In genomic region chr18:6015364-6015763, GRCh38 we compare ENCODE assay signal across 23 cellular contexts.
DNase-seq lines count a peak whose midpoint lies in the region; ATAC-seq and TF ChIP-seq lines count a peak whose summit lies in the region.
"Had no signal": no experiment of that assay in that cellular context is flagged by ENCODE, and none has a peak within 500 bp of the region (broad histone marks: within the 10 kb centered on the region; RNA-seq: fewer than 3 reads in every experiment).

No MANE protein-coding gene starts in this region.

- no peak overlapping the region for H3K4me2 ChIP-seq in IMR-90 (ENCODE audit: low read depth, low read length)
- H3K4me2 ChIP-seq: A549; BLaER1 treated with 17β-estradiol and CSF1 and Interleukin-3, amounts not matched to agents 10 nM and 100 nM; GM23338 had no signal

- no peak overlapping the region for H2AK9ac ChIP-seq in IMR-90 (replicated peaks; ENCODE audit: low read depth, low read length, poor library complexity)

- H2AK5ac ChIP-seq in IMR-90 (ENCODE audit: low read depth, low read length) = peak overlapping the region; percentile 26

- no peaks in the 10 kb centered on the region for H3K9me3 Mint-ChIP-seq in chondrocyte (ENCODE audit: low read depth)
- H3K9me3 Mint-ChIP-seq in activated T-cell treated with anti-CD3 and anti-CD28 coated beads, Interleukin-2, amount 50 U/mL, for 72 hours = no peaks in the 10 kb centered on the region
- H3K9me3 Mint-ChIP-seq: CD14-positive monocyte; CD4-positive, alpha-beta T cell; GM23338; H9 had no signal

- H3K4ac ChIP-seq in IMR-90 (ENCODE audit: low read depth, low read length) = peak overlapping the region; percentile 57; the same call in 1 of the 2 replicates

- 80% methylated on average over 1 of the region's 5 CpGs; no CpG with 5 or more reads in 1 of the 2 experiments for WGBS in IMR-90 (ENCODE audit: extremely low coverage in 2 of 2, insufficient read length in 1 of 2), 2 experiments

- H4K20me1 ChIP-seq in IMR-90 (ENCODE audit: insufficient read depth, low read length) = no peaks in the 10 kb centered on the region
- H4K20me1 ChIP-seq: BLaER1 treated with 17β-estradiol and CSF1 and Interleukin-3, amounts not matched to agents 10 nM and 100 nM had no signal

- H3K27me3 Mint-ChIP-seq in chondrocyte (ENCODE audit: low read depth) = no peaks in the 10 kb centered on the region
- no peaks in the 10 kb centered on the region for H3K27me3 Mint-ChIP-seq in activated T-cell treated with anti-CD3 and anti-CD28 coated beads, Interleukin-2, amount 50 U/mL, for 72 hours (ENCODE audit: low read depth)
- H3K27me3 Mint-ChIP-seq: CD4-positive, alpha-beta T cell; CD8-positive, alpha-beta memory T cell had no signal

- H3K18ac ChIP-seq in IMR-90 (ENCODE audit: low read depth, low read length) = peak overlapping the region; percentile 34; the same call in 1 of the 2 replicates

- no peaks in the 10 kb centered on the region for H3K27me3 ChIP-seq in IMR-90 (ENCODE audit: control insufficient read depth, insufficient read depth, low read length)
- H3K27me3 ChIP-seq: BE2C had no signal

- dilution Hi-C loops in IMR-90 (cut with HindIII; ENCODE audit: low sequenced_read_pairs, unreplicated experiment) = no loop called here

- POLR2A ChIA-PET in IMR-90 (lab: Charles Lee; ENCODE audit: unreplicated experiment) = no interaction called here

- no peak overlapping the region for H3K14ac ChIP-seq in IMR-90 (replicated peaks; ENCODE audit: low read depth, low read length)

- peak; percentile 65 for DNase-seq in EH (ENCODE audit: low read depth)
- peak; percentile 69 for DNase-seq in IMR-90
- DNase-seq in chondrocyte (ENCODE audit: low spot score) = no peak
- DNase-seq in foreskin melanocyte = peak; percentile 29
- DNase-seq in activated T-cell treated with anti-CD3 and anti-CD28 coated beads, Interleukin-2, amount 50 U/mL, for 72 hours = no peak
- DNase-seq: 8988T; ACHN; AML-193; BE2C; CD4-positive, alpha-beta T cell; CD8-positive, alpha-beta memory T cell; DMS 273 treated with DMSO at 0.1 percent for 48 hours; DMS79; GF-D8; H9; HFFc6 had no signal

- H3K9me3 ChIP-seq in IMR-90 (ENCODE audit: control insufficient read depth, insufficient read depth, low read length) = no peaks in the 10 kb centered on the region
- H3K9me3 ChIP-seq: A549; BE2C; BLaER1 treated with 17β-estradiol and CSF1 and Interleukin-3, amounts not matched to agents 10 nM and 100 nM had no signal

- TF ChIP-seq RAD21 in IMR-90 (IDR thresholded peaks at IDR 0.05; ENCODE audit: low read length) = no peak

- H2BK15ac ChIP-seq in IMR-90 (ENCODE audit: low read depth, low read length) = peak overlapping the region; percentile 1; the same call in 1 of the 3 replicates

- no peak for TF ChIP-seq POLR2A in IMR-90 (IDR thresholded peaks at IDR 0.05; ENCODE audit: low read depth, low read length)

- H3K36me3 ChIP-seq in IMR-90 (ENCODE audit: control insufficient read depth, insufficient read depth, low read length) = no peaks in the 10 kb centered on the region
- H3K36me3 ChIP-seq: BE2C; BLaER1 treated with 17β-estradiol and CSF1 and Interleukin-3, amounts not matched to agents 10 nM and 100 nM had no signal

- H2BK120ac ChIP-seq in IMR-90 (ENCODE audit: low read depth, low read length) = no peak overlapping the region

- ATAC-seq in IMR-90 (ENCODE audit: low read depth) (peak; percentile 78), HG03135 (IDR thresholded peaks at IDR 0.05; ENCODE audit: unreplicated experiment) (no peak), GM18858 (IDR thresholded peaks at IDR 0.05; ENCODE audit: unreplicated experiment) (no peak)
- ATAC-seq in activated T-cell treated with anti-CD3 and anti-CD28 coated beads, Interleukin-2, amount 50 U/mL, for 72 hours (replicated peaks in 1 of 2) = no peak
- ATAC-seq: A549, GM23338, HCT116 had no signal

- no peak overlapping the region for H3K27ac ChIP-seq in IMR-90 (ENCODE audit: insufficient read depth, low read length)
- H3K27ac ChIP-seq: A549; BLaER1 treated with 17β-estradiol and CSF1 and Interleukin-3, amounts not matched to agents 10 nM and 100 nM had no signal

- no peaks in the 10 kb centered on the region for H3K79me1 ChIP-seq in IMR-90 (ENCODE audit: low read depth in 1 of 2, low read length in 2 of 2)

- H3K4me3 Mint-ChIP-seq in chondrocyte (ENCODE audit: unreplicated experiment) = no peak overlapping the region
- H3K4me3 Mint-ChIP-seq in activated T-cell treated with anti-CD3 and anti-CD28 coated beads, Interleukin-2, amount 50 U/mL, for 72 hours = no peak overlapping the region
- H3K4me3 Mint-ChIP-seq: CD14-positive monocyte; CD4-positive, alpha-beta T cell; CD8-positive, alpha-beta memory T cell; GM23338; H9; HFFc6 had no signal

- no peak overlapping the region for H3K4me3 ChIP-seq in IMR-90 (ENCODE audit: insufficient read depth, low read depth, low read length)
- H3K4me3 ChIP-seq: A549; BLaER1 treated with 17β-estradiol and CSF1 and Interleukin-3, amounts not matched to agents 10 nM and 100 nM; GM23338 had no signal

- BruUV-seq in IMR-90 (replicated peaks; lab: Mats Ljungman, UMichigan) = no TSS peak

- CTCF ChIA-PET in IMR-90 (lab: Yijun Ruan, JAX) = no interaction called here

- peak overlapping the region; percentile 13 for H3K27ac Mint-ChIP-seq in chondrocyte (ENCODE audit: unreplicated experiment)
- no peak overlapping the region for H3K27ac Mint-ChIP-seq in activated T-cell treated with anti-CD3 and anti-CD28 coated beads, Interleukin-2, amount 50 U/mL, for 72 hours
- H3K27ac Mint-ChIP-seq: CD4-positive, alpha-beta T cell; CD8-positive, alpha-beta memory T cell; GM23338; H9; HFFc6 had no signal

- H2BK5ac ChIP-seq in IMR-90 (ENCODE audit: low read depth, low read length, poor library complexity, severe bottlenecking) = no peak overlapping the region

- no peak overlapping the region for H3K23ac ChIP-seq in IMR-90 (ENCODE audit: low read depth, low read length)

- H3K36me3 Mint-ChIP-seq in chondrocyte (ENCODE audit: low read depth) = no peaks in the 10 kb centered on the region
- no peaks in the 10 kb centered on the region for H3K36me3 Mint-ChIP-seq in activated T-cell treated with anti-CD3 and anti-CD28 coated beads, Interleukin-2, amount 50 U/mL, for 72 hours (ENCODE audit: insufficient read depth in 2 of 2)
- H3K36me3 Mint-ChIP-seq: CD14-positive monocyte; CD8-positive, alpha-beta memory T cell had no signal

- in situ Hi-C loops in IMR-90 (cut with MboI; ENCODE audit: low sequenced_read_pairs) = no loop called here

- H3K4me1 Mint-ChIP-seq in chondrocyte (ENCODE audit: low read depth) = peaks cover 10% of the 10 kb centered on the region
- H3K4me1 Mint-ChIP-seq in activated T-cell treated with anti-CD3 and anti-CD28 coated beads, Interleukin-2, amount 50 U/mL, for 72 hours (ENCODE audit: low read depth) = no peaks in the 10 kb centered on the region
- H3K4me1 Mint-ChIP-seq: CD8-positive, alpha-beta memory T cell; H9 had no signal

- peak overlapping the region; percentile 16 for H2AFZ ChIP-seq in IMR-90 (replicated peaks; ENCODE audit: low read length, poor library complexity)
- H2AFZ ChIP-seq: GM23338 had no signal

- intact Hi-C loops in IMR-90 (cut with micrococcal nuclease) = no loop called here

- peak overlapping the region; percentile 65 for H2BK20ac ChIP-seq in IMR-90 (ENCODE audit: low read depth, low read length)

- H3K9me1 ChIP-seq in IMR-90 (ENCODE audit: insufficient read depth, low read length) = peaks cover 4% of the 10 kb centered on the region

- H3K56ac ChIP-seq in IMR-90 (ENCODE audit: extremely low read depth, insufficient read depth, low read length) = no peak overlapping the region

- no peak for TF ChIP-seq CTCF in IMR-90 (conservative IDR thresholded peaks at IDR 0.05; ENCODE audit: low read depth, low read length)
- no peak for TF ChIP-seq CTCF in chondrocyte (IDR thresholded peaks at IDR 0.05)

- H3K9ac ChIP-seq in IMR-90 (ENCODE audit: low read depth, low read length) = no peak overlapping the region
- H3K9ac ChIP-seq: BLaER1 treated with 17β-estradiol and CSF1 and Interleukin-3, amounts not matched to agents 10 nM and 100 nM had no signal

- no peak overlapping the region for H4K5ac ChIP-seq in IMR-90 (ENCODE audit: low read depth, low read length)

- H4K91ac ChIP-seq in IMR-90 (ENCODE audit: insufficient read depth, low read depth, low read length) = no peak overlapping the region

- peak overlapping the region in 1 of 2 experiments; percentile 23; a peak in 1 of 4 replicates for H4K8ac ChIP-seq in IMR-90 (ENCODE audit: low read depth in 2 of 2, low read length in 2 of 2)

- peaks cover 11% of the 10 kb centered on the region for H3K4me1 ChIP-seq in IMR-90 (ENCODE audit: control insufficient read depth, insufficient read depth, low read length)
- H3K4me1 ChIP-seq: A549; BE2C; BLaER1 treated with 17β-estradiol and CSF1 and Interleukin-3, amounts not matched to agents 10 nM and 100 nM had no signal

TF ChIP-seq in IMR-90, 13 proteins besides CTCF, POLR2A, EP300 and RAD21:
- TF ChIP-seq MAFK (IDR thresholded peaks at IDR 0.05; ENCODE audit: low read depth, low read length) = 0 out of 2 replicates have a peak, but pooled peaks have one; percentile 15
- no peak for TF ChIP-seq MAZ (IDR thresholded peaks at IDR 0.05; ENCODE audit: borderline replicate concordance, low read depth, low read length)

Comparison
In these comparisons a context has a peak if more than half of its experiments do, and no peak if none do; other contexts are left out.
1. DNase-seq: peak in EH (single experiment), IMR-90 (single experiment) and foreskin melanocyte (single experiment); none in chondrocyte (single experiment) and activated T-cell treated with anti-CD3 and anti-CD28 coated beads, Interleukin-2, amount 50 U/mL, for 72 hours (0 of 2).